22 cellular contexts compared by ENCODE assay signal in genomic region chr1:77783141-77783540, GRCh38.
DNase-seq lines count a peak whose midpoint lies in the region; FAIRE-seq and TF ChIP-seq lines count a peak whose summit lies in the region.
"Had no signal": no experiment of that assay in that cellular context is flagged by ENCODE, and none has a peak within 500 bp of the region (broad histone marks: within the 10 kb centered on the region; RNA-seq: fewer than 3 reads in every experiment).

No MANE protein-coding gene starts in this region.

- H3K9me3 Mint-ChIP-seq in activated T-cell treated with anti-CD3 and anti-CD28 coated beads, Interleukin-2, amount 50 U/mL, for 24 hours = peaks cover 7% of the 10 kb centered on the region

- peaks cover 2% of the 10 kb centered on the region for H3K4me1 ChIP-seq in effector memory CD4-positive, alpha-beta T cell (ENCODE audit: control insufficient read depth, insufficient read depth, low read length, poor library complexity, severe bottlenecking)

- H3K27ac Mint-ChIP-seq in activated T-cell treated with anti-CD3 and anti-CD28 coated beads, Interleukin-2, amount 50 U/mL, for 24 hours = peak overlapping the region; percentile 63
- H3K27ac Mint-ChIP-seq: B cell, H9 had no signal

- no peak for DNase-seq in activated T-cell treated with anti-CD3 and anti-CD28 coated beads, Interleukin-2, amount 50 U/mL, for 24 hours
- DNase-seq in activated T-cell treated with anti-CD3 and anti-CD28 coated beads for 4 hours = no peak
- no peak for DNase-seq in SK-N-MC (ENCODE audit: low read depth, low spot score)
- DNase-seq in effector memory CD4-positive, alpha-beta T cell = no peak
- DNase-seq in erythroblast (lab: John Stamatoyannopoulos, UW) = no peak
- DNase-seq: DMS79 treated with DMSO at 0.1 percent for 48 hours, GM23248, H9, KBM-7, MV-4-11, NCI-H1105 treated with DMSO at 0.1 percent for 48 hours, NCI-H2029 treated with DMSO at 0.1 percent for 48 hours, NCI-H2171, NCI-H345, NCI-H526, SW 1271 had no signal

- peaks cover 37% of the 10 kb centered on the region for H3K36me3 ChIP-seq in SK-N-MC (ENCODE audit: insufficient read depth, low read length)
- H3K36me3 ChIP-seq in effector memory CD4-positive, alpha-beta T cell (ENCODE audit: control insufficient read depth, insufficient read depth, low read length) = peaks cover 18% of the 10 kb centered on the region

- 0 out of 2 replicates have a peak overlapping the region, but pooled peaks have one; percentile 42 for H3K27ac ChIP-seq in SK-N-MC
- H3K27ac ChIP-seq in effector memory CD4-positive, alpha-beta T cell (ENCODE audit: insufficient read depth, low read length, poor library complexity, severe bottlenecking) = no peak overlapping the region
- H3K27ac ChIP-seq: GM23248 had no signal

- H3K4me3 ChIP-seq in SK-N-MC = no peak overlapping the region
- H3K4me3 ChIP-seq in effector memory CD4-positive, alpha-beta T cell (ENCODE audit: insufficient read depth, low read depth, low read length, poor library complexity, severe bottlenecking) = no peak overlapping the region
- H3K4me3 ChIP-seq: GM12878, GM23248 had no signal

- H3K4me1 Mint-ChIP-seq in activated T-cell treated with anti-CD3 and anti-CD28 coated beads, Interleukin-2, amount 50 U/mL, for 24 hours (ENCODE audit: low read depth) = peaks cover 40% of the 10 kb centered on the region

- no peaks in the 10 kb centered on the region for H3K27me3 ChIP-seq in effector memory CD4-positive, alpha-beta T cell (replicated peaks; ENCODE audit: control insufficient read depth, insufficient read depth, low read length, poor library complexity, severe bottlenecking)

- peaks cover 63% of the 10 kb centered on the region for H3K36me3 Mint-ChIP-seq in activated T-cell treated with anti-CD3 and anti-CD28 coated beads, Interleukin-2, amount 50 U/mL, for 24 hours (ENCODE audit: low read depth)

- no peak overlapping the region for H3K9ac ChIP-seq in SK-N-MC (ENCODE audit: insufficient read length)
- H3K9ac ChIP-seq: GM23248 had no signal

- no peak for TF ChIP-seq POLR2A in erythroblast (IDR thresholded peaks at IDR 0.05; ENCODE audit: low read length)

- H3K4me3 Mint-ChIP-seq in activated T-cell treated with anti-CD3 and anti-CD28 coated beads, Interleukin-2, amount 50 U/mL, for 24 hours = no peak overlapping the region
- H3K4me3 Mint-ChIP-seq: B cell, CD14-positive monocyte, H9 had no signal

- no peaks in the 10 kb centered on the region for H3K27me3 Mint-ChIP-seq in activated T-cell treated with anti-CD3 and anti-CD28 coated beads, Interleukin-2, amount 50 U/mL, for 24 hours
- H3K27me3 Mint-ChIP-seq: B cell had no signal

- peak; percentile 76 for FAIRE-seq in G401.6 (lab: Jason Lieb, UNC)
- peak; percentile 75 for FAIRE-seq in islet of Langerhans (lab: Jason Lieb, UNC)
- FAIRE-seq: GM12878, RCC 7860 had no signal

- H3K9me3 ChIP-seq in SK-N-MC (ENCODE audit: low read depth, low read length) = no peaks in the 10 kb centered on the region
- H3K9me3 ChIP-seq in effector memory CD4-positive, alpha-beta T cell (ENCODE audit: control insufficient read depth, low read length) = no peaks in the 10 kb centered on the region
